In genomic region chr15:58043192-58043903, GRCh38 we compare ENCODE assay signal across 8 cellular contexts. TPM values are rescaled to one million over a fixed set of nuclear protein-coding genes. Genes with fewer than 3 reads are reported as not detected.
A peak's percentile ranks its signal among the peaks of the same experiment; 100 is the strongest.
DNase-seq lines count a peak whose midpoint lies in the region; ATAC-seq lines count a peak whose summit lies in the region.

No MANE protein-coding gene starts in this region.

- H3K4me3 Mint-ChIP-seq in activated T-cell treated with anti-CD3 and anti-CD28 coated beads, Interleukin-2, amount 50 U/mL, for 4 hours = no peak overlapping the region

- no peaks in the 10 kb centered on the region for H3K4me1 Mint-ChIP-seq in activated T-cell treated with anti-CD3 and anti-CD28 coated beads, Interleukin-2, amount 50 U/mL, for 4 hours (ENCODE audit: low read depth)

- intact Hi-C loops in left ventricle myocardium superior (cut with micrococcal nuclease) = loop anchor here (10.0 kb wide), 1 partner anchor 139 kb away; no protein-coding TSS in a partner anchor

- no peak for ATAC-seq in activated T-cell treated with anti-CD3 and anti-CD28 coated beads, Interleukin-2, amount 50 U/mL, for 4 hours
- peak; percentile 55 for ATAC-seq in left ventricle myocardium superior
- no peak for ATAC-seq in GM19328 (IDR thresholded peaks at IDR 0.05; ENCODE audit: unreplicated experiment)

- no peaks in the 10 kb centered on the region for H3K36me3 Mint-ChIP-seq in activated T-cell treated with anti-CD3 and anti-CD28 coated beads, Interleukin-2, amount 50 U/mL, for 4 hours (ENCODE audit: insufficient read depth)

- peaks cover 33% of the 10 kb centered on the region for H3K27me3 Mint-ChIP-seq in activated T-cell treated with anti-CD3 and anti-CD28 coated beads, Interleukin-2, amount 50 U/mL, for 4 hours (ENCODE audit: low read depth)

- DNase-seq in NCI-H82 (lab: John Stamatoyannopoulos, UW) (peak; percentile 58), NCI-H82 treated with DMSO at 0.1 percent for 48 hours (lab: John Stamatoyannopoulos, UW; ENCODE audit: unreplicated experiment) (no peak), NCI-H524 treated with DMSO at 0.1 percent for 48 hours (lab: John Stamatoyannopoulos, UW) (peak; percentile 20), left ventricle myocardium superior (peak; percentile 46), retina (no peak)
- DNase-seq in activated T-cell treated with anti-CD3 and anti-CD28 coated beads, Interleukin-2, amount 50 U/mL, for 4 hours = peak; percentile 11
- peak; percentile 47 for DNase-seq in stimulated activated CD4-positive, alpha-beta T cell treated with anti-CD3 and anti-CD28 coated beads, Interleukin-4, amount 100 ng/mL, for 1 hour

- H3K9me3 Mint-ChIP-seq in activated T-cell treated with anti-CD3 and anti-CD28 coated beads, Interleukin-2, amount 50 U/mL, for 4 hours = no peaks in the 10 kb centered on the region

RNA-seq across cellular contexts. Expression of gene ALDH1A2, which starts 22.2 kb away (rescaled TPM):
- total RNA-seq in activated T-cell treated with anti-CD3 and anti-CD28 coated beads, Interleukin-2, amount 50 U/mL, for 4 hours = 1 to 10 TPM in 1 of 3 donors, under 1 TPM in 2; 0.38 to 2.3 (median 0.53) TPM
- 10.4 TPM for total RNA-seq in left ventricle myocardium superior

Comparison
In these comparisons a context has a peak if more than half of its experiments do, and no peak if none do; other contexts are left out.
1. DNase-seq: peak in NCI-H82 (single experiment), NCI-H524 treated with DMSO at 0.1 percent for 48 hours (single experiment), activated T-cell treated with anti-CD3 and anti-CD28 coated beads, Interleukin-2, amount 50 U/mL, for 4 hours (single experiment), left ventricle myocardium superior (single experiment) and stimulated activated CD4-positive, alpha-beta T cell treated with anti-CD3 and anti-CD28 coated beads, Interleukin-4, amount 100 ng/mL, for 1 hour (single experiment); none in NCI-H82 treated with DMSO at 0.1 percent for 48 hours (single experiment) and retina (single experiment).